In the genomic region with DNA sequence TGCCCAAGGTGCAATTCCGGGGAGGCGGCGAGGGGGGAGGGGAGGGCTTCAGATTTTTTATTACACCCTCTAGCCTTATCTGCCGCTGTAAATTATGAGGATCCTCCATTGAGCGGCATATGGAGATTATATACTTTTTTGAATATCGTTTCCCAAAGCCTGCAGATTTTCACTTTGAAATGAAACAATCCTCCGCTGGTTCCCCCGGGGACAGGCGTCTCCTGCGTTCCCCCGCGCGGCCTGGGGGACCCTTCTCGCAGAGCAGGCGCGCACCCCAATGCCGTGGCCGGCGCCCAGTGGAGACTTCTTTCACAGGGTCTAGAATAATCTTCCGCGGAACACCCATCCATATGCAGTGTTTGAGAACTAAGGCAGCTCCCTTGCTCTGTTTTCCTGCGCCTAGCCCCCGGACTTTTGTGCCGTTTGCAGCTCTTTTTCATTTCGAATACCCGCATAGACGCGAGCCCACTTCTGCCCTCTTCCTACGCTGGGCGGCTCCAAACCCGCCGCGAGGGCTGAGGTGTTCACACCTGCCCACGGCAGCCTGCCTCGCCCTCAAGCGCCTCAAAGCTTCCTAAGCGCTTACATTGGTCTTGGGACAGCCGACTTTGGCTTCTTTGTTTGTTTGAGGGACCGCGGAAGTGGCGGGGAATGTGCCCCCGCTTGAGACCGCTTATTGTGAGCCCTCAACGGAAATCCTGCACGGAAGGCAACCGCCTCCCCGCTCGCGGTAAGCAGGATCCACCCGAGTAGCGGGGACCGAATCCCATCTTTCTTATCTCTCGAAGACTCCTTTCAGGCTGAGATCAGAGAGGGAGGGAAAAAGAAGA, we compare ENCODE assay signal across 12 cellular contexts. TPM values are rescaled to one million over a fixed set of nuclear protein-coding genes. Genes with fewer than 3 reads are reported as not detected.
DNase-seq lines count a peak whose midpoint lies in the region; ATAC-seq, FAIRE-seq and TF ChIP-seq lines count a peak whose summit lies in the region.
"Had no signal": no experiment of that assay in that cellular context is flagged by ENCODE, and none has a peak within 500 bp of the region (broad histone marks: within the 10 kb centered on the region; RNA-seq: fewer than 3 reads in every experiment).

No MANE protein-coding gene starts in this region.

- no peak for TF ChIP-seq EP300 in SK-N-SH (IDR thresholded peaks at IDR 0.05; ENCODE audit: borderline replicate concordance in 1 of 2, low read depth in 1 of 2, low read length in 1 of 2)
- TF ChIP-seq EP300 in sigmoid colon (IDR thresholded peaks at IDR 0.05) = no peak

- peaks cover 71% of the 10 kb centered on the region for H3K4me1 ChIP-seq in GM23338 (ENCODE audit: insufficient read depth)
- peaks cover 0 to 14% of the 10 kb centered on the region in 2 experiments; a peak in 1 of 4 replicates for H3K4me1 ChIP-seq in SK-N-SH (ENCODE audit: control insufficient read depth in 1 of 2, insufficient read depth in 2 of 2, low read depth in 1 of 2, low read length in 1 of 2)
- H3K4me1 ChIP-seq in iPS DF 6.9 (ENCODE audit: control insufficient read depth, insufficient read depth, low read length) = peaks cover 15% of the 10 kb centered on the region
- peaks cover 0 to 48% (median 47%) of the 10 kb centered on the region in 4 donors for H3K4me1 ChIP-seq in sigmoid colon
- H3K4me1 ChIP-seq in Peyer's patch = peaks cover 0 to 36% (median 0%) of the 10 kb centered on the region in 4 donors

- H3K4me2 ChIP-seq in GM23338 (peak overlapping the region; percentile 82), SK-N-SH (peak overlapping the region; percentile 76)

- no peaks in the 10 kb centered on the region for H3K36me3 Mint-ChIP-seq in GM23338 (ENCODE audit: low read depth)

- H3K36me3 ChIP-seq in GM23338 (ENCODE audit: insufficient read depth) (no peaks in the 10 kb centered on the region), SK-N-SH (replicated peaks in 1 of 2; ENCODE audit: control insufficient read depth in 1 of 2, insufficient read depth in 2 of 2, low read length in 1 of 2) (no peaks in the 10 kb centered on the region), iPS DF 6.9 (ENCODE audit: control insufficient read depth, insufficient read depth, low read length) (no peaks in the 10 kb centered on the region), sigmoid colon (no peaks in the 10 kb centered on the region), Peyer's patch (no peaks in the 10 kb centered on the region)

- POLR2A ChIA-PET in SK-N-SH (lab: Yijun Ruan, JAX) = no interaction called here

- 2% methylated on average over 44 of the region's 53 CpGs for WGBS in SK-N-SH (ENCODE audit: low lambda C conversion rate)
- WGBS in iPS DF 6.9 (ENCODE audit: insufficient coverage, insufficient read length) = no CpG with 5 or more reads among the region's 53 CpGs
- WGBS in sigmoid colon, 2 donors = 2 to 7% methylated on average over 53 of the region's 53 CpGs

- H3K79me2 ChIP-seq in GM23338 (replicated peaks; ENCODE audit: insufficient read depth) (no peaks in the 10 kb centered on the region), SK-N-SH (ENCODE audit: insufficient read depth) (no peaks in the 10 kb centered on the region)

- H3K4me3 Mint-ChIP-seq in GM23338 = peak overlapping the region; percentile 83

- intact Hi-C loops in sigmoid colon (cut with DNase I) = no loop called here

- H3F3A ChIP-seq in GM23338 (replicated peaks; ENCODE audit: low read depth) = peaks cover 28% of the 10 kb centered on the region
- H3F3A ChIP-seq in SK-N-SH (replicated peaks; ENCODE audit: insufficient read depth) = no peaks in the 10 kb centered on the region

- TF ChIP-seq CTCF in GM23338 (conservative IDR thresholded peaks at IDR 0.05; ENCODE audit: low read depth in 2 of 2) = no peak
- no peak for TF ChIP-seq CTCF in SK-N-SH (IDR thresholded peaks at IDR 0.05)
- no peak for TF ChIP-seq CTCF in sigmoid colon (IDR thresholded peaks at IDR 0.05)
- TF ChIP-seq CTCF in Peyer's patch (IDR thresholded peaks at IDR 0.05) = no peak

- no peaks in the 10 kb centered on the region for H4K20me1 ChIP-seq in GM23338 (replicated peaks; ENCODE audit: insufficient read depth)
- H4K20me1 ChIP-seq in SK-N-SH (ENCODE audit: insufficient read depth) = no peaks in the 10 kb centered on the region

- FAIRE-seq in HTR-8/SVneo (lab: Jason Lieb, UNC) = no peak

- no peaks in the 10 kb centered on the region for H3K9me2 ChIP-seq in GM23338 (ENCODE audit: insufficient read depth)
- H3K9me2 ChIP-seq in SK-N-SH = no peaks in the 10 kb centered on the region

- no peaks in the 10 kb centered on the region; the same call in 2 of the 3 replicates for H3K9me3 Mint-ChIP-seq in GM23338

- peaks cover 58% of the 10 kb centered on the region for H3K4me1 Mint-ChIP-seq in GM23338

- peak; percentile 72 for DNase-seq in GM23338 (ENCODE audit: low spot score)
- peak; percentile 39 for DNase-seq in SK-N-SH
- no peak for DNase-seq in iPS DF 6.9 (ENCODE audit: low read depth, low spot score)
- DNase-seq in sigmoid colon = no peak
- DNase-seq in Peyer's patch = no peak
- no peak for DNase-seq in activated effector memory CD4-positive, alpha-beta T cell treated with Interleukin-2 at 50 U/mL for 16 hours
- no peak for DNase-seq in HTR-8/SVneo (ENCODE audit: insufficient read length, low spot score)
- DNase-seq: activated effector memory CD4-positive, alpha-beta T cell treated with anti-CD3 and anti-CD28 coated beads, Interleukin-2, amount 50 U/mL, for 16 hours; Karpas-422; stimulated activated CD4-positive, alpha-beta T cell treated with anti-CD3 and anti-CD28 coated beads, Interleukin-15, amount 100 ng/mL, for 24 hours; substantia nigra had no signal

- ATAC-seq in GM23338 = peak; percentile 3

- CTCF ChIA-PET in SK-N-SH (lab: Yijun Ruan, JAX) = no interaction called here

- peaks cover 97% of the 10 kb centered on the region for H3K27me3 Mint-ChIP-seq in GM23338 (ENCODE audit: insufficient read depth, low read depth, poor library complexity)

- H3K27me3 ChIP-seq in GM23338 (ENCODE audit: insufficient read depth) = peaks cover 99% of the 10 kb centered on the region
- peaks cover 65% of the 10 kb centered on the region for H3K27me3 ChIP-seq in SK-N-SH (ENCODE audit: insufficient read depth)
- peaks cover 69% of the 10 kb centered on the region for H3K27me3 ChIP-seq in iPS DF 6.9 (ENCODE audit: control insufficient read depth, insufficient read depth, low read length)
- peaks cover 45 to 90% (median 61%) of the 10 kb centered on the region in 3 donors for H3K27me3 ChIP-seq in sigmoid colon
- H3K27me3 ChIP-seq in Peyer's patch = peaks cover 0 to 45% of the 10 kb centered on the region in 2 donors

- H3K27ac Mint-ChIP-seq in GM23338 = no peak overlapping the region

- TF ChIP-seq POLR2A in sigmoid colon (IDR thresholded peaks at IDR 0.05) (no peak), Peyer's patch (IDR thresholded peaks at IDR 0.05) (no peak)

- H3K9ac ChIP-seq in SK-N-SH = no peak overlapping the region

- H2AFZ ChIP-seq in GM23338 = peak overlapping the region; percentile 77
- H2AFZ ChIP-seq in SK-N-SH (ENCODE audit: low read depth) = peak overlapping the region; percentile 72; the same call in 1 of the 2 replicates

- H3K9me3 ChIP-seq in SK-N-SH (no peaks in the 10 kb centered on the region), iPS DF 6.9 (ENCODE audit: control insufficient read depth, insufficient read depth, low read length) (no peaks in the 10 kb centered on the region), sigmoid colon (no peaks in the 10 kb centered on the region), Peyer's patch (no peaks in the 10 kb centered on the region)

- H3K4me3 ChIP-seq in GM23338 (peak overlapping the region; percentile 49), SK-N-SH (ENCODE audit: low read depth in 2 of 2, low read length in 1 of 2) (peak overlapping the region; percentile 12 to 43; a peak in 3 of 4 replicates), iPS DF 6.9 (ENCODE audit: low read length) (peak overlapping the region; percentile 31; the same call in 1 of the 2 replicates), sigmoid colon (peak overlapping the region; percentile 4 to 43 (median 26)), Peyer's patch (peak overlapping the region in 1 of 4 donors; percentile 22)

- TF ChIP-seq RAD21 in SK-N-SH (IDR thresholded peaks at IDR 0.05; ENCODE audit: low read length) = no peak

- H3K27ac ChIP-seq in GM23338 (ENCODE audit: low read depth) (no peak overlapping the region), SK-N-SH (ENCODE audit: low read depth in 2 of 2, low read length in 1 of 2) (no peak overlapping the region), iPS DF 6.9 (ENCODE audit: low read length) (no peak overlapping the region), sigmoid colon (no peak overlapping the region), Peyer's patch (no peak overlapping the region)

TF ChIP-seq in SK-N-SH, 30 proteins besides CTCF, POLR2A, EP300 and RAD21 (continues in another document):
- TF ChIP-seq GABPA (IDR thresholded peaks at IDR 0.05; ENCODE audit: low read depth) = no peak
- TF ChIP-seq TAF1 (IDR thresholded peaks at IDR 0.05; ENCODE audit: borderline replicate concordance, low read depth, low read length) = no peak
- TF ChIP-seq, protein P1, sequence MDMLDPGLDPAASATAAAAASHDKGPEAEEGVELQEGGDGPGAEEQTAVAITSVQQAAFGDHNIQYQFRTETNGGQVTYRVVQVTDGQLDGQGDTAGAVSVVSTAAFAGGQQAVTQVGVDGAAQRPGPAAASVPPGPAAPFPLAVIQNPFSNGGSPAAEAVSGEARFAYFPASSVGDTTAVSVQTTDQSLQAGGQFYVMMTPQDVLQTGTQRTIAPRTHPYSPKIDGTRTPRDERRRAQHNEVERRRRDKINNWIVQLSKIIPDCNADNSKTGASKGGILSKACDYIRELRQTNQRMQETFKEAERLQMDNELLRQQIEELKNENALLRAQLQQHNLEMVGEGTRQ (IDR thresholded peaks at IDR 0.05; ENCODE audit: borderline replicate concordance, low read depth, low read length) = no peak
- no peak for TF ChIP-seq MEF2A (IDR thresholded peaks at IDR 0.05; ENCODE audit: borderline replicate concordance, low read depth)
- no peak for TF ChIP-seq RXRA (IDR thresholded peaks at IDR 0.05; ENCODE audit: borderline replicate concordance, low read depth)
- TF ChIP-seq, protein P2, sequence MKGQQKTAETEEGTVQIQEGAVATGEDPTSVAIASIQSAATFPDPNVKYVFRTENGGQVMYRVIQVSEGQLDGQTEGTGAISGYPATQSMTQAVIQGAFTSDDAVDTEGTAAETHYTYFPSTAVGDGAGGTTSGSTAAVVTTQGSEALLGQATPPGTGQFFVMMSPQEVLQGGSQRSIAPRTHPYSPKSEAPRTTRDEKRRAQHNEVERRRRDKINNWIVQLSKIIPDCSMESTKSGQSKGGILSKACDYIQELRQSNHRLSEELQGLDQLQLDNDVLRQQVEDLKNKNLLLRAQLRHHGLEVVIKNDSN (IDR thresholded peaks at IDR 0.05; ENCODE audit: borderline replicate concordance, low read depth) = no peak
- no peak for TF ChIP-seq POLR2AphosphoS5 (IDR thresholded peaks at IDR 0.05; ENCODE audit: low read depth, low read length)

RNA-seq across cellular contexts. Expression of a gene that starts 7.5 kb away (rescaled TPM):
- total RNA-seq in GM23338 (2014; rRNA removed; shearing (Covaris generic)) = 0.23 TPM in 1 of 2 replicates, not detected in the other
- 0.39 TPM in 1 of 2 replicates, not detected in the other for polyA plus RNA-seq in GM23338 (2016; fragmentation: Nextera tagmentation; extraction: Ambion mirVana)
- not detected in 2 replicates for polyA plus RNA-seq in SK-N-SH (2012; rRNA removed)
- polyA plus RNA-seq in SK-N-SH (2012; cell fraction: cytosol; rRNA removed) = not detected in 2 replicates
- not detected in 2 replicates for polyA plus RNA-seq in SK-N-SH (2012; cell fraction: nucleus; rRNA removed)
- not detected for total RNA-seq in sigmoid colon
- polyA plus RNA-seq in sigmoid colon = not detected
- total RNA-seq in Peyer's patch = not detected
- total RNA-seq: T-helper 2 cell treated with Interferon-gamma antibody and Interleukin-4, amounts not matched to agents 100 ng/mL and 5 ng/mL, for 36 hours had no signal

Comparison
In these comparisons a context has a peak if more than half of its experiments do, and no peak if none do; other contexts are left out.
1. DNase-seq: peak in GM23338 (single experiment) and SK-N-SH (single experiment); none in iPS DF 6.9 (single experiment), sigmoid colon (single experiment), Peyer's patch (0 of 3), activated effector memory CD4-positive, alpha-beta T cell treated with Interleukin-2 at 50 U/mL for 16 hours (single experiment) and HTR-8/SVneo (single experiment).